30 cellular contexts compared by ENCODE assay signal in genomic region chr3:150931710-150932109, GRCh38. TPM values are rescaled to one million over a fixed set of nuclear protein-coding genes. Genes with fewer than 3 reads are reported as not detected.
"Had no signal": no experiment of that assay in that cellular context is flagged by ENCODE, and none has a peak within 500 bp of the region (broad histone marks: within the 10 kb centered on the region; RNA-seq: fewer than 3 reads in every experiment).

No MANE protein-coding gene starts in this region.

- DNase-seq: cerebellar nuclear complex; dorsolateral prefrontal cortex; effector CD4-positive, alpha-beta T cell; endodermal cell; foreskin fibroblast; gastrocnemius medialis; head of caudate nucleus; kidney; left lung; lower lobe of right lung; natural killer cell; occipital lobe; pancreas; sigmoid colon; stimulated activated CD4-positive, alpha-beta T cell treated with anti-CD3 and anti-CD28 coated beads, Interleukin-2, amount 100 ng/mL, for 24 hours; stimulated activated CD4-positive, alpha-beta T cell treated with anti-CD3 and anti-CD28 coated beads, Interleukin-4, amount 100 ng/mL, for 4 hours; stimulated activated naive CD8-positive, alpha-beta T cell treated with anti-CD3 and anti-CD28 coated beads, Interleukin-15, Interleukin-2, amounts not matched to agents 100 U/mL and 50 U/mL, for 24 hours; substantia nigra; upper lobe of left lung had no signal

- H3K4me1 Mint-ChIP-seq: endodermal cell, natural killer cell had no signal

- H3K4me3 Mint-ChIP-seq: endodermal cell; natural killer cell; stimulated activated memory B cell treated with anti-CD40 and anti-IgM and Interleukin-4, amounts not matched to agents 10 μg/mL and 1 μg/mL and 100 μg/mL, for 72 hours had no signal

- H3K9me3 ChIP-seq: gastrocnemius medialis, left lung, lower lobe of right lung, pancreas, sigmoid colon, thoracic aorta, tibial nerve, upper lobe of left lung had no signal

- H3K36me3 ChIP-seq: gastrocnemius medialis, left lung, lower lobe of right lung, pancreas, sigmoid colon, thoracic aorta, tibial nerve, upper lobe of left lung had no signal

- H3K36me3 Mint-ChIP-seq: natural killer cell; stimulated activated memory B cell treated with anti-CD40 and anti-IgM and Interleukin-4, amounts not matched to agents 10 μg/mL and 1 μg/mL and 100 μg/mL, for 72 hours had no signal

- H3K9me3 Mint-ChIP-seq: endodermal cell, natural killer cell had no signal

- H3K27ac ChIP-seq: dorsolateral prefrontal cortex, epithelial cell of prostate, gastrocnemius medialis, left lung, lower lobe of right lung, pancreas, sigmoid colon, thoracic aorta, tibial nerve, upper lobe of left lung had no signal

- H3K4me1 ChIP-seq: gastrocnemius medialis, left lung, lower lobe of right lung, pancreas, tibial nerve, upper lobe of left lung had no signal

- H3K27ac Mint-ChIP-seq: endodermal cell; natural killer cell; progenitor cell of endocrine pancreas; stimulated activated memory B cell treated with anti-CD40 and anti-IgM and Interleukin-4, amounts not matched to agents 10 μg/mL and 1 μg/mL and 100 μg/mL, for 72 hours had no signal

- H3K27me3 ChIP-seq: gastrocnemius medialis, pancreas, sigmoid colon, tibial nerve, upper lobe of left lung had no signal

- ATAC-seq: esophagus mucosa; gastrocnemius medialis; left lung; lower lobe of right lung; natural killer cell; pancreas; stimulated activated memory B cell treated with anti-CD40 and anti-IgM and Interleukin-4, amounts not matched to agents 10 μg/mL and 1 μg/mL and 100 μg/mL, for 72 hours; stimulated activated naive CD8-positive, alpha-beta T cell treated with anti-CD3 and anti-CD28 coated beads, Interleukin-15, Interleukin-2, amounts not matched to agents 100 U/mL and 50 U/mL, for 24 hours had no signal

- H3K4me3 ChIP-seq: dorsolateral prefrontal cortex, gastrocnemius medialis, left lung, lower lobe of right lung, pancreas, sigmoid colon, thoracic aorta, tibial nerve, upper lobe of left lung had no signal

RNA-seq across cellular contexts. Expression of gene MINDY4B, which starts 26.5 kb away (rescaled TPM):
- total RNA-seq: endodermal cell, esophagus mucosa, gastrocnemius medialis, glomerular endothelial cell, kidney, left lung, lower lobe of right lung, mesenteric fat pad, myocyte, natural killer cell, occipital lobe, pancreas, progenitor cell of endocrine pancreas, sigmoid colon, skeletal muscle tissue, thoracic aorta, tibial nerve, upper lobe of left lung had no signal
- polyA plus RNA-seq: neural cell, pancreas, sigmoid colon had no signal

RNA-seq across cellular contexts. Expression of gene CLRN1, which starts 40.8 kb away (rescaled TPM):
- total RNA-seq: endodermal cell, esophagus mucosa, gastrocnemius medialis, glomerular endothelial cell, kidney, left lung, lower lobe of right lung, mesenteric fat pad, myocyte, natural killer cell, occipital lobe, pancreas, progenitor cell of endocrine pancreas, sigmoid colon, skeletal muscle tissue, thoracic aorta, tibial nerve, upper lobe of left lung had no signal
- polyA plus RNA-seq: pancreas, sigmoid colon had no signal
